18 cellular contexts compared by ENCODE assay signal in genomic region chr1:215497516-215497915, GRCh38.
"Had no signal": no experiment of that assay in that cellular context is flagged by ENCODE, and none has a peak within 500 bp of the region (broad histone marks: within the 10 kb centered on the region; RNA-seq: fewer than 3 reads in every experiment).

No MANE protein-coding gene starts in this region.

- H3K27ac ChIP-seq: right atrium auricular region, skin epidermis, suprapubic skin, upper lobe of left lung had no signal

- DNase-seq: activated CD4-positive, alpha-beta T cell treated with anti-CD3 and anti-CD28 coated beads, Interleukin-2, amount 10 ng/mL, durations not matched to agents 24 days and 14 days; activated CD4-positive, CD25-positive, alpha-beta regulatory T cell; activated CD8-positive, alpha-beta memory T cell treated with anti-CD3 and anti-CD28 coated beads, Interleukin-2, amount 50 U/mL, for 48 hours; activated gamma-delta T cell; activated T-cell treated with anti-CD3 and anti-CD28 coated beads, Interleukin-2, amount 50 U/mL, for 72 hours; amniotic stem cell; caudate nucleus; naive thymus-derived CD4-positive, alpha-beta T cell; stimulated activated CD4-positive, alpha-beta T cell treated with anti-CD3 and anti-CD28 coated beads, Interleukin-4, amount 100 ng/mL, for 4 hours; stimulated activated CD8-positive, alpha-beta memory T cell treated with anti-CD3 and anti-CD28 coated beads, Interleukin-4, amount 100 ng/mL, for 48 hours; stimulated activated naive CD8-positive, alpha-beta T cell treated with anti-CD3 and anti-CD28 coated beads, Interleukin-15, Interleukin-2, amounts not matched to agents 100 U/mL and 50 U/mL, for 24 hours; upper lobe of left lung had no signal

- ATAC-seq: activated naive CD4-positive, alpha-beta T cell treated with anti-CD3 and anti-CD28 coated beads, Interleukin-2, amount 50 U/mL, for 72 hours; activated T-cell treated with anti-CD3 and anti-CD28 coated beads, Interleukin-2, amount 50 U/mL, for 72 hours; esophagus mucosa; left lobe of liver; naive thymus-derived CD4-positive, alpha-beta T cell; stimulated activated naive CD8-positive, alpha-beta T cell treated with anti-CD3 and anti-CD28 coated beads, Interleukin-15, Interleukin-2, amounts not matched to agents 100 U/mL and 50 U/mL, for 24 hours had no signal

- H3K9me3 ChIP-seq: right atrium auricular region, suprapubic skin, upper lobe of left lung had no signal

- H3K36me3 ChIP-seq: right atrium auricular region, suprapubic skin, upper lobe of left lung had no signal

- H3K4me3 ChIP-seq: right atrium auricular region, skin epidermis, suprapubic skin, upper lobe of left lung had no signal

- H3K4me1 ChIP-seq: right atrium auricular region, suprapubic skin, upper lobe of left lung had no signal

- H3K27me3 ChIP-seq: right atrium auricular region, suprapubic skin, upper lobe of left lung had no signal
